ENCODE assay signal across 24 cellular contexts in genomic region chr9:98972641-98973545, GRCh38. TPM values are rescaled to one million over a fixed set of nuclear protein-coding genes. Genes with fewer than 3 reads are reported as not detected.
DNase-seq lines count a peak whose midpoint lies in the region.
"Had no signal": no experiment of that assay in that cellular context is flagged by ENCODE, and none has a peak within 500 bp of the region (broad histone marks: within the 10 kb centered on the region; RNA-seq: fewer than 3 reads in every experiment).

No MANE protein-coding gene starts in this region.

- H3K36me3 ChIP-seq in skeletal muscle tissue (ENCODE audit: control insufficient read depth in 3 of 3, insufficient read depth in 3 of 3, low read length in 3 of 3), result peaks cover 0 to 2% (median 0%) of the 10 kb centered on the region in 3 donors
- H3K36me3 ChIP-seq: brain microvascular endothelial cell, Peyer's patch, prostate gland, SJCRH30 had no signal

- peak overlapping the region in 1 of 3 donors; percentile 29 for H3K4me3 ChIP-seq in skeletal muscle tissue (ENCODE audit: low read length in 3 of 3)
- H3K4me3 ChIP-seq: Peyer's patch, prostate gland, SJCRH30, skin epidermis had no signal

- H3K9ac ChIP-seq in skeletal muscle tissue (ENCODE audit: low read depth in 1 of 3, low read length in 3 of 3), result peak overlapping the region in 1 of 3 donors; percentile 45

- DNase-seq in COLO829 (ENCODE audit: low spot score), result peak; percentile 83
- peak; percentile 15 for DNase-seq in NCI-H69 (lab: John Stamatoyannopoulos, UW)
- DNase-seq in foreskin melanocyte, result peak; percentile 79
- DNase-seq in NCI-H1048 (lab: John Stamatoyannopoulos, UW), result no peak
- no peak for DNase-seq in GOT3 (lab: John Stamatoyannopoulos, UW)
- no peak for DNase-seq in NAMALWA (ENCODE audit: low spot score)
- no peak for DNase-seq in CD1c-positive myeloid dendritic cell (ENCODE audit: extremely low spot score)
- DNase-seq: activated CD4-positive, alpha-beta T cell treated with anti-CD3 and anti-CD28 coated beads for 1 hour; activated CD8-positive, alpha-beta memory T cell treated with anti-CD3 and anti-CD28 coated beads for 24 hours; activated T-cell treated with anti-CD3 and anti-CD28 coated beads, Interleukin-2, amount 50 U/mL, for 24 hours; brain microvascular endothelial cell; C1 segment of cervical spinal cord; effector CD8-positive, alpha-beta T cell; NCI-H1105; NCI-H2029; NCI-H226; Peyer's patch; stimulated activated CD4-positive, alpha-beta T cell treated with anti-CD3 and anti-CD28 coated beads, Interleukin-1b, Interleukin-23, amount 100 ng/mL, for 48 hours; T-cell had no signal

- no peaks in the 10 kb centered on the region for H3K9me3 ChIP-seq in skeletal muscle tissue (ENCODE audit: control insufficient read depth in 3 of 3, low read length in 3 of 3)
- H3K9me3 ChIP-seq: Peyer's patch, prostate gland, SJCRH30 had no signal

- peaks cover 0 to 23% (median 6%) of the 10 kb centered on the region in 3 donors for H3K27me3 ChIP-seq in skeletal muscle tissue (ENCODE audit: control insufficient read depth in 3 of 3, insufficient read depth in 3 of 3, low read length in 3 of 3)
- H3K27me3 ChIP-seq: brain microvascular endothelial cell, Peyer's patch, SJCRH30 had no signal

- H3K27ac ChIP-seq in skeletal muscle tissue (ENCODE audit: low read depth, low read length), result peak overlapping the region; percentile 15
- H3K27ac ChIP-seq: brain microvascular endothelial cell had no signal

- peaks cover 55 to 63% (median 57%) of the 10 kb centered on the region in 3 donors for H3K4me1 ChIP-seq in skeletal muscle tissue (ENCODE audit: control insufficient read depth in 3 of 3, insufficient read depth in 3 of 3, low read length in 3 of 3)
- H3K4me1 ChIP-seq: prostate gland had no signal

RNA-seq across cellular contexts. Expression of gene COL15A1, which starts 29.2 kb away (rescaled TPM):
- total RNA-seq in skeletal muscle tissue, result 178 TPM
- total RNA-seq: lung microvascular endothelial cell had no signal

Comparison
In these comparisons a context has a peak if more than half of its experiments do, and no peak if none do; other contexts are left out.
1. DNase-seq: peak in COLO829 (single experiment), NCI-H69 (single experiment) and foreskin melanocyte (single experiment); none in NCI-H1048 (single experiment), GOT3 (single experiment), NAMALWA (single experiment) and CD1c-positive myeloid dendritic cell (single experiment).